Comparison of ENCODE assay signal across 1 cellular context in the genomic region with DNA sequence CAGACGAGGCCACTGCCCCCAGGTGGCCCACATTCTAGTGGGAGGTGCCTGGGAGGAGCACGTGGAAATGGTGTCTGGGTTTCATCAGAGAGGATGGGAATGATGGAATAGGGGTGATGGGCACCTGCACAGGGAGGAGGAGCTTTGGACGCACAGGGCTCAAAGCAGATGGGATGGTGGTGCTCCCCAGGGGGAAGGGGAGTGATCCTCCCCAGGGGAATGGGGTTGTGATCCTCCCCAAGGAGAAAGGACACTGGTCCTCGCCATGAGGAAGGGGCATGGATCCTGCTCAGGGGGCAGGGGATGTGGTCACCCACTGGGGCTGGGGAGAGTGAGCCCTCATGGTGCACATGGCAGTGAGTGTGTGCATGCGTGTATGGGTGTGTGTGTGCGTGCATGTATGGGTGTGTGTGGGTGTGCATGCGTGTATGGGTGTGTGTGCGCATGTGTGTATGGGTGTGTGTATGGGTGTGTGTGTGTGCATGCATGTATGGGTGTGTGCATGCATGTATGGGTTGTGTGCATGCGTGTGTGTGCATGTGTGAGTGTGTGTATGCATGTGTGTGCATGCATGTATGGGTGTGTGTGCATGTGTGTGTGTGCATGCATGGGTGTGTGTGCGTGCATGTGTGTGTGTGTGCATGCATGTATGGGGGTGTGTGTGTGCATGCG.
TF ChIP-seq lines count a peak whose summit lies in the region.

No MANE protein-coding gene starts in this region.

TF ChIP-seq in HepG2, 621 proteins besides CTCF, POLR2A, EP300 and RAD21 (continued from another document):
- TF ChIP-seq, protein P1, sequence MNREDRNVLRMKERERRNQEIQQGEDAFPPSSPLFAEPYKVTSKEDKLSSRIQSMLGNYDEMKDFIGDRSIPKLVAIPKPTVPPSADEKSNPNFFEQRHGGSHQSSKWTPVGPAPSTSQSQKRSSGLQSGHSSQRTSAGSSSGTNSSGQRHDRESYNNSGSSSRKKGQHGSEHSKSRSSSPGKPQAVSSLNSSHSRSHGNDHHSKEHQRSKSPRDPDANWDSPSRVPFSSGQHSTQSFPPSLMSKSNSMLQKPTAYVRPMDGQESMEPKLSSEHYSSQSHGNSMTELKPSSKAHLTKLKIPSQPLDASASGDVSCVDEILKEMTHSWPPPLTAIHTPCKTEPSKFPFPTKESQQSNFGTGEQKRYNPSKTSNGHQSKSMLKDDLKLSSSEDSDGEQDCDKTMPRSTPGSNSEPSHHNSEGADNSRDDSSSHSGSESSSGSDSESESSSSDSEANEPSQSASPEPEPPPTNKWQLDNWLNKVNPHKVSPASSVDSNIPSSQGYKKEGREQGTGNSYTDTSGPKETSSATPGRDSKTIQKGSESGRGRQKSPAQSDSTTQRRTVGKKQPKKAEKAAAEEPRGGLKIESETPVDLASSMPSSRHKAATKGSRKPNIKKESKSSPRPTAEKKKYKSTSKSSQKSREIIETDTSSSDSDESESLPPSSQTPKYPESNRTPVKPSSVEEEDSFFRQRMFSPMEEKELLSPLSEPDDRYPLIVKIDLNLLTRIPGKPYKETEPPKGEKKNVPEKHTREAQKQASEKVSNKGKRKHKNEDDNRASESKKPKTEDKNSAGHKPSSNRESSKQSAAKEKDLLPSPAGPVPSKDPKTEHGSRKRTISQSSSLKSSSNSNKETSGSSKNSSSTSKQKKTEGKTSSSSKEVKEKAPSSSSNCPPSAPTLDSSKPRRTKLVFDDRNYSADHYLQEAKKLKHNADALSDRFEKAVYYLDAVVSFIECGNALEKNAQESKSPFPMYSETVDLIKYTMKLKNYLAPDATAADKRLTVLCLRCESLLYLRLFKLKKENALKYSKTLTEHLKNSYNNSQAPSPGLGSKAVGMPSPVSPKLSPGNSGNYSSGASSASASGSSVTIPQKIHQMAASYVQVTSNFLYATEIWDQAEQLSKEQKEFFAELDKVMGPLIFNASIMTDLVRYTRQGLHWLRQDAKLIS (CRISPR knock-in tag; IDR thresholded peaks at IDR 0.05), result no peak
- peak; percentile 36; the same call in 1 of the 2 replicates for TF ChIP-seq FOXA1 (IDR thresholded peaks at IDR 0.05)
- no peak for TF ChIP-seq FOXA1 (CRISPR knock-in tag; IDR thresholded peaks at IDR 0.05)
